ENCODE assay signal across 13 cellular contexts in the genomic region with DNA sequence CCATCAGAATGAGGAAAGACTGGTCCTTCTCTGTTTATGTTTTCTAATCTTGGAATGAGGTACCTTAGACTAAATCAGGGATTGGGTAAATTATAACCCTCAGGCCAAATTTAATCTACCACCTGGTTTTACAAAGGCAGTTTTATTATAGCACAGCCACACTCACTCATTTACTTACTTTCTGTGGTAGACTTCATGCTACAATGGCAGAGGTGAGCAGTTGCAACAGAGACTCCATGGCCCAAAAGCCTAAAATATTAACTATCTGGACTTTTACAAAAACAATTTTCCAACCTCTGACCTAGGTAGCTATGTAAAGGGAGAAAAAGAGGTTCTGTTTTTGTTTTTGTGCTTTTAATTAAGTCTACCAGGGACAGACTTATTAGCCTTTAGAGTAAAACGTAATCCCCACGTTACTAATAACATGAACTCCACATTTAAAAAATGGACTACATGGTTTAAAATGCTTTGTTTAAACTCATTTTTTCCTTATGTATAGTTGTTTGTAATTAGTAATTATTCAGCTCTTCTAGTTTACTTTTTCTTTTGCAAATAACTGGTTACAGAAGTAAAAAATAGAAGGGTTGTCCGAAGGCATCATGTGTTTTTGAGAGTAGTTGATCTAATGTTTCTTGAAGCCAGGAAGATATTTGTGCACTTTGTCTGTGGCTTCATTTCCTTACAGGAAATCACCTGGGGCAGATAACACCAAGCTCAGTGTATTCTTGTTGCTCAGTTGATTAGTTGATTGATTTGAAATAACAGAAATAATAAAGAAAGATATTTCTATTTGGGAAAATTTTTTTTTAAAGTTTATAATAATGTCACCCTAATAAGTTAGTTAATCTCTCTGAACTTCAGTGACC. TPM values are rescaled to one million over a fixed set of nuclear protein-coding genes. Genes with fewer than 3 reads are reported as not detected.
A peak's percentile ranks its signal among the peaks of the same experiment; 100 is the strongest.
DNase-seq lines count a peak whose midpoint lies in the region; ATAC-seq and TF ChIP-seq lines count a peak whose summit lies in the region.
"Had no signal": no experiment of that assay in that cellular context is flagged by ENCODE, and none has a peak within 500 bp of the region (broad histone marks: within the 10 kb centered on the region; RNA-seq: fewer than 3 reads in every experiment).

No MANE protein-coding gene starts in this region.

- H3K27me3 Mint-ChIP-seq in T-cell, result no peaks in the 10 kb centered on the region
- H3K27me3 Mint-ChIP-seq in activated CD4-positive, alpha-beta T cell treated with anti-CD3 and anti-CD28 coated beads, Interleukin-2, amount 10 ng/mL, durations not matched to agents 24 days and 14 days, result no peaks in the 10 kb centered on the region

- no peaks in the 10 kb centered on the region for H3K27me3 ChIP-seq in spleen (replicated peaks in 1 of 7)
- H3K27me3 ChIP-seq: vagina had no signal

- H3K27ac Mint-ChIP-seq in T-cell, result peak overlapping the region; percentile 88 to 92
- no peak overlapping the region for H3K27ac Mint-ChIP-seq in activated CD4-positive, alpha-beta T cell treated with anti-CD3 and anti-CD28 coated beads, Interleukin-2, amount 10 ng/mL, durations not matched to agents 24 days and 14 days

- TF ChIP-seq POLR2A in spleen (IDR thresholded peaks at IDR 0.05), result no peak

- POLR2A ChIA-PET in T-cell (lab: Charles Lee), result interaction anchor here in 1 of 2 donors (0.6 kb wide), 1 partner anchor 239 kb away, joined by 4 read pairs; no protein-coding TSS in a partner anchor

- 61 to 74% (median 67%) methylated on average over 3 of the region's 3 CpGs for WGBS in spleen, 5 donors

- peak overlapping the region in 2 of 8 donors; percentile 17 to 24 for H3K27ac ChIP-seq in spleen
- H3K27ac ChIP-seq: parathyroid adenoma, vagina had no signal

- peaks cover 0 to 5% (median 0%) of the 10 kb centered on the region in 8 donors for H3K9me3 ChIP-seq in spleen
- H3K9me3 ChIP-seq: Caco-2, vagina had no signal

- ATAC-seq in GM18511 (IDR thresholded peaks at IDR 0.05; ENCODE audit: unreplicated experiment) (peak; percentile 78), GM21367 (IDR thresholded peaks at IDR 0.05; ENCODE audit: unreplicated experiment) (peak; percentile 73), HG03039 (IDR thresholded peaks at IDR 0.05; ENCODE audit: unreplicated experiment) (peak; percentile 87), T-cell (replicated peaks in 1 of 4) (peak in 3 of 4 experiments; percentile 62 to 68 (median 66))
- ATAC-seq: esophagus mucosa had no signal

- H3K36me3 Mint-ChIP-seq in T-cell, result peaks cover 5% of the 10 kb centered on the region
- peaks cover 3% of the 10 kb centered on the region for H3K36me3 Mint-ChIP-seq in activated CD4-positive, alpha-beta T cell treated with anti-CD3 and anti-CD28 coated beads, Interleukin-2, amount 10 ng/mL, durations not matched to agents 24 days and 14 days (ENCODE audit: low read depth)

- peak overlapping the region in 1 of 3 donors; percentile 16 for H3K4me3 Mint-ChIP-seq in T-cell
- H3K4me3 Mint-ChIP-seq in activated CD4-positive, alpha-beta T cell treated with anti-CD3 and anti-CD28 coated beads, Interleukin-2, amount 10 ng/mL, durations not matched to agents 24 days and 14 days, result no peak overlapping the region

- CTCF ChIA-PET in T-cell (lab: Charles Lee), result no interaction called here

- intact Hi-C loops in spleen (cut with DNase I; ENCODE audit: low total_unique reads), result no loop called here
- intact Hi-C loops in activated CD4-positive, alpha-beta T cell treated with anti-CD3 and anti-CD28 coated beads, Interleukin-2, amount 10 ng/mL, durations not matched to agents 24 days and 14 days (cut with micrococcal nuclease), result no loop called here

- no peak for DNase-seq in T-cell
- DNase-seq in NCI-H1105 (lab: John Stamatoyannopoulos, UW), result no peak
- no peak for DNase-seq in spleen
- DNase-seq in globus pallidus (ENCODE audit: low spot score), result no peak
- no peak for DNase-seq in activated CD4-positive, alpha-beta T cell treated with anti-CD3 and anti-CD28 coated beads, Interleukin-2, amount 10 ng/mL, durations not matched to agents 24 days and 14 days
- DNase-seq: Caco-2, kidney had no signal

- no peaks in the 10 kb centered on the region for H3K36me3 ChIP-seq in spleen
- H3K36me3 ChIP-seq: vagina had no signal

- no peak overlapping the region for H3K4me3 ChIP-seq in spleen
- H3K4me3 ChIP-seq: vagina had no signal

- peaks cover 0 to 15% (median 5%) of the 10 kb centered on the region in 6 donors for H3K4me1 ChIP-seq in spleen
- H3K4me1 ChIP-seq: parathyroid adenoma, vagina had no signal

- peaks cover 24 to 64% (median 45%) of the 10 kb centered on the region in 3 donors for H3K4me1 Mint-ChIP-seq in T-cell
- H3K4me1 Mint-ChIP-seq in activated CD4-positive, alpha-beta T cell treated with anti-CD3 and anti-CD28 coated beads, Interleukin-2, amount 10 ng/mL, durations not matched to agents 24 days and 14 days, result peaks cover 11% of the 10 kb centered on the region

- peaks cover 5 to 10% (median 5%) of the 10 kb centered on the region in 3 donors for H3K9me3 Mint-ChIP-seq in T-cell
- peaks cover 21% of the 10 kb centered on the region for H3K9me3 Mint-ChIP-seq in activated CD4-positive, alpha-beta T cell treated with anti-CD3 and anti-CD28 coated beads, Interleukin-2, amount 10 ng/mL, durations not matched to agents 24 days and 14 days

- TF ChIP-seq CTCF in spleen (IDR thresholded peaks at IDR 0.05 in 8 of 11, conservative IDR thresholded peaks at IDR 0.05 in 3 of 11), result no peak

RNA-seq across cellular contexts. Expression of gene ATP2B1, which starts 57.6 kb away (rescaled TPM):
- 100 to 1,000 TPM in 1 of 5 donors, 10 to 100 TPM in 4; 38.3 to 104 (median 44.4) TPM for total RNA-seq in T-cell
- 100 to 1,000 TPM in 2 of 7 donors, 10 to 100 TPM in 5; 64.2 to 130 (median 82.2) TPM for total RNA-seq in spleen
- 10 to 100 TPM; 13.2 to 17.1 (median 14.0) TPM for polyA plus RNA-seq in spleen
- 19.7 and 22.1 TPM in 2 replicates for total RNA-seq in activated CD4-positive, alpha-beta T cell treated with anti-CD3 and anti-CD28 coated beads, Interleukin-2, amount 10 ng/mL, durations not matched to agents 24 days and 14 days
